Comparison of ENCODE assay signal across 15 cellular contexts in the genomic region with DNA sequence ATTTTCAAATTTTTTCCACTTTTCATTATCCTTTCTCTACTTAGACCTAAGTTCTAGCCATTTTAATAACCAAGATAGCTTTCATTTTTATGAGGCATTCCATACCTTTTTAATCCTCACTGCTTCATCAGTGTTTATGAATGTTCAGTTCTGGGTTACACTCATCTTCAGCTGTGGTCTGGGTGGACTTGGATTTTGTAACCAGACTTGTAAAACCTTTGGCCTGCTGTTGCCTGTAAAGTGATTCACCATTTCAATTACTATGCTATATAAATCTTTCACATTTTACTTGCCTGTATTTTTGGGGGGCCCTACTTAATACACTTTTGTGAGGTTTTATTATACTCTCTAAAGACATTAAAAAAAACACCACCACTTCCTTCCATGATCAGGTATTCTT. TPM values are rescaled to one million over a fixed set of nuclear protein-coding genes. Genes with fewer than 3 reads are reported as not detected.
DNase-seq lines count a peak whose midpoint lies in the region; ATAC-seq and TF ChIP-seq lines count a peak whose summit lies in the region.
"Had no signal": no experiment of that assay in that cellular context is flagged by ENCODE, and none has a peak within 500 bp of the region (broad histone marks: within the 10 kb centered on the region; RNA-seq: fewer than 3 reads in every experiment).

No MANE protein-coding gene starts in this region.

- no peak overlapping the region for H3K27ac Mint-ChIP-seq in neural progenitor cell

- DNase-seq in GM23248: peak; percentile 88
- peak; percentile 4 to 33 for DNase-seq in SJCRH30
- peak; percentile 44 for DNase-seq in fibroblast of the conjunctiva (ENCODE audit: low read depth)
- peak; percentile 76 for DNase-seq in skeletal muscle cell (ENCODE audit: low read depth)
- no peak for DNase-seq in dermis blood vessel endothelial cell
- no peak for DNase-seq in neural progenitor cell (ENCODE audit: low spot score)
- no peak for DNase-seq in spleen
- DNase-seq: activated CD4-positive, CD25-positive, alpha-beta regulatory T cell treated with anti-CD3 and anti-CD28 coated beads, Interleukin-2, amount 50 U/mL, for 72 hours; activated T-cell treated with anti-CD3 and anti-CD28 coated beads, Interleukin-2, amount 50 U/mL, for 1 hour; central memory CD4-positive, alpha-beta T cell; DMS 273 treated with DMSO at 0.1 percent for 48 hours; NCI-H1105; NCI-H774; occipital lobe had no signal

- H3K79me2 ChIP-seq in GM23248 (ENCODE audit: insufficient read depth) (peaks cover 58% of the 10 kb centered on the region), neural progenitor cell (ENCODE audit: low read depth) (peaks cover 15% of the 10 kb centered on the region)

- no peak for ATAC-seq in HG02678 (IDR thresholded peaks at IDR 0.05; ENCODE audit: unreplicated experiment)

- no peak overlapping the region for H3K9ac ChIP-seq in GM23248
- H3K9ac ChIP-seq in neural progenitor cell: no peak overlapping the region

- H2AFZ ChIP-seq in GM23248 (no peak overlapping the region), neural progenitor cell (replicated peaks) (no peak overlapping the region)

- intact Hi-C loops in spleen (cut with DNase I; ENCODE audit: low total_unique reads): no loop called here

- peaks cover 37% of the 10 kb centered on the region for H3K4me1 ChIP-seq in GM23248 (ENCODE audit: insufficient read depth)
- H3K4me1 ChIP-seq in SJCRH30: peaks cover 5% of the 10 kb centered on the region; the same call in 1 of the 2 replicates
- no peaks in the 10 kb centered on the region for H3K4me1 ChIP-seq in neural progenitor cell
- peaks cover 0 to 37% (median 15%) of the 10 kb centered on the region in 6 donors for H3K4me1 ChIP-seq in spleen

- no peaks in the 10 kb centered on the region for H3K27me3 Mint-ChIP-seq in neural progenitor cell (ENCODE audit: insufficient read depth, low read depth)

- H3K4me1 Mint-ChIP-seq in neural progenitor cell: no peaks in the 10 kb centered on the region

- TF ChIP-seq POLR2A in spleen (IDR thresholded peaks at IDR 0.05): no peak

- H3K4me3 ChIP-seq in GM23248 (no peak overlapping the region), SJCRH30 (no peak overlapping the region), skeletal muscle cell (ENCODE audit: low read depth, low read length) (no peak overlapping the region), neural progenitor cell (no peak overlapping the region), spleen (no peak overlapping the region)

- H3K4me3 Mint-ChIP-seq in neural progenitor cell: no peak overlapping the region

- H4K20me1 ChIP-seq in GM23248 (ENCODE audit: insufficient read depth) (no peaks in the 10 kb centered on the region), neural progenitor cell (ENCODE audit: low read depth) (no peaks in the 10 kb centered on the region)

- H3K9me3 ChIP-seq in GM23248 (ENCODE audit: low read depth): no peaks in the 10 kb centered on the region
- H3K9me3 ChIP-seq in SJCRH30 (replicated peaks): no peaks in the 10 kb centered on the region
- no peaks in the 10 kb centered on the region for H3K9me3 ChIP-seq in neural progenitor cell (ENCODE audit: low read depth)
- no peaks in the 10 kb centered on the region for H3K9me3 ChIP-seq in spleen

- TF ChIP-seq CTCF in neural progenitor cell (IDR thresholded peaks at IDR 0.05) (no peak), spleen (IDR thresholded peaks at IDR 0.05 in 8 of 11, conservative IDR thresholded peaks at IDR 0.05 in 3 of 11) (no peak)

- peaks cover 36% of the 10 kb centered on the region for H3K36me3 Mint-ChIP-seq in neural progenitor cell

- peak overlapping the region; percentile 68 for H3K4me2 ChIP-seq in GM23248 (ENCODE audit: unreplicated experiment)
- no peak overlapping the region for H3K4me2 ChIP-seq in neural progenitor cell

- H3K27me3 ChIP-seq in GM23248 (replicated peaks; ENCODE audit: insufficient read depth) (no peaks in the 10 kb centered on the region), SJCRH30 (no peaks in the 10 kb centered on the region), neural progenitor cell (no peaks in the 10 kb centered on the region), spleen (replicated peaks in 1 of 7) (no peaks in the 10 kb centered on the region)

- peak overlapping the region; percentile 34 for H3K27ac ChIP-seq in GM23248
- H3K27ac ChIP-seq in SJCRH30: no peak overlapping the region
- H3K27ac ChIP-seq in neural progenitor cell: no peak overlapping the region
- H3K27ac ChIP-seq in spleen: no peak overlapping the region

- peaks cover 13% of the 10 kb centered on the region for H3K9me3 Mint-ChIP-seq in neural progenitor cell

- in situ Hi-C loops in GM23248 (cut with MboI): no loop called here

- H3F3A ChIP-seq in GM23248 (ENCODE audit: insufficient read depth): peaks cover 33% of the 10 kb centered on the region
- H3F3A ChIP-seq in neural progenitor cell (ENCODE audit: low read depth): no peaks in the 10 kb centered on the region

- H3K36me3 ChIP-seq in GM23248 (ENCODE audit: low read depth) (no peaks in the 10 kb centered on the region), SJCRH30 (peaks cover 17% of the 10 kb centered on the region; the same call in 1 of the 2 replicates), neural progenitor cell (no peaks in the 10 kb centered on the region), spleen (peaks cover 0 to 25% (median 3%) of the 10 kb centered on the region in 6 donors)

- H3K9me2 ChIP-seq in GM23248 (ENCODE audit: insufficient read depth): no peaks in the 10 kb centered on the region

RNA-seq across cellular contexts. Expression of a gene that starts 46.2 kb away (rescaled TPM):
- 36.0 and 41.5 TPM in 2 replicates for total RNA-seq in GM23248 (2014; rRNA removed; shearing (Covaris generic))
- polyA plus RNA-seq in GM23248 (2016; fragmentation: Nextera tagmentation; extraction: Ambion mirVana) (5.8 and 8.0 TPM in 2 replicates), spleen (1 to 10 TPM; 9.3 to 9.9 (median 9.4) TPM)
- total RNA-seq in SJCRH30 (2014; rRNA removed; shearing (Covaris generic)): 33.8 and 37.6 TPM in 2 replicates
- total RNA-seq in dermis blood vessel endothelial cell (71.8 and 97.5 TPM in 2 replicates), neural progenitor cell (ENCODE audit: low replicate concordance) (19.2 and 36.4 TPM in 2 replicates), spleen (10 to 100 TPM; 46.0 to 62.2 (median 59.0) TPM)

Comparison
In these comparisons a context has a peak if more than half of its experiments do, and no peak if none do; other contexts are left out.
1. DNase-seq: peak in GM23248 (single experiment), SJCRH30 (2 of 2), fibroblast of the conjunctiva (single experiment) and skeletal muscle cell (single experiment); none in dermis blood vessel endothelial cell (single experiment), neural progenitor cell (single experiment) and spleen (single experiment).